Comparison of ENCODE assay signal across 21 cellular contexts in genomic region chr1:83639785-83640184, GRCh38.
"Had no signal": no experiment of that assay in that cellular context is flagged by ENCODE, and none has a peak within 500 bp of the region (broad histone marks: within the 10 kb centered on the region; RNA-seq: fewer than 3 reads in every experiment).

No MANE protein-coding gene starts in this region.

- H3K4me3 ChIP-seq: colonic mucosa, left lung, lower lobe of right lung, right atrium auricular region, sigmoid colon, skin epidermis, testis, tibial nerve, upper lobe of right lung had no signal

- H3K36me3 ChIP-seq: colonic mucosa, left lung, lower lobe of right lung, right atrium auricular region, sigmoid colon, tibial nerve, upper lobe of right lung had no signal

- H3K4me3 Mint-ChIP-seq: immature natural killer cell; naive B cell; stimulated activated naive B cell treated with anti-CD40 and anti-IgM and Interleukin-4, amounts not matched to agents 10 μg/mL and 1 μg/mL and 100 μg/mL, for 72 hours; stimulated activated naive CD8-positive, alpha-beta T cell treated with anti-CD3 and anti-CD28 coated beads, Interleukin-15, amount 100 ng/mL, for 72 hours had no signal

- H3K27ac ChIP-seq: colonic mucosa, left lung, lower lobe of right lung, right atrium auricular region, skin epidermis, tibial nerve, upper lobe of right lung had no signal

- H3K4me1 Mint-ChIP-seq: immature natural killer cell; stimulated activated naive B cell treated with anti-CD40 and anti-IgM and Interleukin-4, amounts not matched to agents 10 μg/mL and 1 μg/mL and 100 μg/mL, for 72 hours had no signal

- H3K4me1 ChIP-seq: colonic mucosa, left lung, upper lobe of right lung had no signal

- H3K27ac Mint-ChIP-seq: immature natural killer cell; naive B cell; stimulated activated naive B cell treated with anti-CD40 and anti-IgM and Interleukin-4, amounts not matched to agents 10 μg/mL and 1 μg/mL and 100 μg/mL, for 72 hours; stimulated activated naive CD8-positive, alpha-beta T cell treated with anti-CD3 and anti-CD28 coated beads, Interleukin-15, amount 100 ng/mL, for 72 hours had no signal

- H3K27me3 Mint-ChIP-seq: stimulated activated naive B cell treated with anti-CD40 and anti-IgM and Interleukin-4, amounts not matched to agents 10 μg/mL and 1 μg/mL and 100 μg/mL, for 72 hours; stimulated activated naive CD8-positive, alpha-beta T cell treated with anti-CD3 and anti-CD28 coated beads, Interleukin-15, amount 100 ng/mL, for 72 hours had no signal

- ATAC-seq: esophagus mucosa; left lung; lower lobe of right lung; stimulated activated naive B cell treated with anti-CD40 and anti-IgM and Interleukin-4, amounts not matched to agents 10 μg/mL and 1 μg/mL and 100 μg/mL, for 72 hours; stimulated activated naive CD8-positive, alpha-beta T cell treated with anti-CD3 and anti-CD28 coated beads, Interleukin-15, amount 100 ng/mL, for 72 hours; upper lobe of right lung had no signal

- H3K27me3 ChIP-seq: colonic mucosa, left lung, right atrium auricular region, sigmoid colon, testis, tibial nerve, upper lobe of right lung had no signal

- DNase-seq: cerebellar nuclear complex; colonic mucosa; dermis blood vessel endothelial cell; effector CD4-positive, alpha-beta T cell; immature natural killer cell; left lung; lower lobe of right lung; mesenchymal stem cell; midbrain; naive B cell; sigmoid colon; stimulated activated CD4-positive, alpha-beta T cell treated with anti-CD3 and anti-CD28 coated beads, Interleukin-2, amount 100 ng/mL, for 24 hours; stimulated activated CD4-positive, alpha-beta T cell treated with anti-CD3 and anti-CD28 coated beads, Interleukin-4, amount 100 ng/mL, for 4 hours; stimulated activated naive B cell treated with anti-CD40 and anti-IgM and Interleukin-4, amounts not matched to agents 10 μg/mL and 1 μg/mL and 100 μg/mL, for 72 hours; stimulated activated naive CD8-positive, alpha-beta T cell treated with anti-CD3 and anti-CD28 coated beads, Interleukin-15, amount 100 ng/mL, for 72 hours; testis; upper lobe of right lung had no signal

- H3K36me3 Mint-ChIP-seq: naive B cell; stimulated activated naive B cell treated with anti-CD40 and anti-IgM and Interleukin-4, amounts not matched to agents 10 μg/mL and 1 μg/mL and 100 μg/mL, for 72 hours had no signal

- H3K9me3 Mint-ChIP-seq: stimulated activated naive CD8-positive, alpha-beta T cell treated with anti-CD3 and anti-CD28 coated beads, Interleukin-15, amount 100 ng/mL, for 72 hours had no signal
